ENCODE assay signal across 25 cellular contexts in genomic region chr10:114473776-114474175, GRCh38.
DNase-seq lines count a peak whose midpoint lies in the region; ATAC-seq, FAIRE-seq and TF ChIP-seq lines count a peak whose summit lies in the region.
"Had no signal": no experiment of that assay in that cellular context is flagged by ENCODE, and none has a peak within 500 bp of the region (broad histone marks: within the 10 kb centered on the region; RNA-seq: fewer than 3 reads in every experiment).

No MANE protein-coding gene starts in this region.

- H3K9me2 ChIP-seq in PC-9 (ENCODE audit: insufficient read depth), result no peaks in the 10 kb centered on the region

- CTCF ChIA-PET in WTC11 (lab: Charles Lee) (interaction anchor here (0.6 to 5.3 kb wide), 3 partner anchors 15 to 73 kb away, joined by 4 to 73 read pairs (median 38); no protein-coding TSS in a partner anchor), PC-9 (lab: Charles Lee) (no interaction called here)

- H3K9ac ChIP-seq in liver (ENCODE audit: low read depth in 1 of 2, low read length in 2 of 2) (no peak overlapping the region), subcutaneous abdominal adipose tissue (ENCODE audit: low read length in 5 of 5) (no peak overlapping the region)
- H3K9ac ChIP-seq: parathyroid adenoma had no signal

- H4K20me1 ChIP-seq in PC-9 (ENCODE audit: insufficient read depth), result no peaks in the 10 kb centered on the region

- peak in 1 of 2 donors; percentile 24 for TF ChIP-seq RAD21 in liver (IDR thresholded peaks at IDR 0.05)

- H3K36me3 ChIP-seq in heart right ventricle, result peaks cover 0 to 57% (median 10%) of the 10 kb centered on the region in 9 donors
- peaks cover 0 to 7% (median 3%) of the 10 kb centered on the region in 4 donors for H3K36me3 ChIP-seq in liver (ENCODE audit: control insufficient read depth in 4 of 4, insufficient read depth in 3 of 4, low read depth in 1 of 4, low read length in 3 of 4)
- H3K36me3 ChIP-seq in subcutaneous abdominal adipose tissue (ENCODE audit: control insufficient read depth in 5 of 5, insufficient read depth in 5 of 5, low read length in 5 of 5), result peaks cover 3 to 14% (median 9%) of the 10 kb centered on the region in 5 donors
- no peaks in the 10 kb centered on the region for H3K36me3 ChIP-seq in pancreas
- no peaks in the 10 kb centered on the region for H3K36me3 ChIP-seq in PC-9 (ENCODE audit: low read depth)
- H3K36me3 ChIP-seq: sigmoid colon, vagina had no signal

- no peak for FAIRE-seq in pancreas (lab: Jason Lieb, UNC)
- FAIRE-seq: colon had no signal

- no peaks in the 10 kb centered on the region for H3K9me3 Mint-ChIP-seq in WTC11
- H3K9me3 Mint-ChIP-seq: effector memory CD8-positive, alpha-beta T cell; HFFc6; nephron progenitor cell had no signal

- H3K27ac Mint-ChIP-seq in WTC11, result peak overlapping the region; percentile 62
- H3K27ac Mint-ChIP-seq: HFFc6 had no signal

- H3K27ac ChIP-seq in heart right ventricle (peak overlapping the region in 6 of 10 donors; percentile 25 to 63 (median 40)), liver (ENCODE audit: low read depth in 1 of 2, low read length in 2 of 2) (peak overlapping the region in 1 of 2 donors; percentile 14), subcutaneous abdominal adipose tissue (ENCODE audit: low read depth, low read length) (peak overlapping the region; percentile 40), pancreas (no peak overlapping the region), PC-9 (no peak overlapping the region)
- H3K27ac ChIP-seq: body of pancreas, parathyroid adenoma, RWPE1, suprapubic skin, vagina had no signal

- peaks cover 2% of the 10 kb centered on the region for H3K36me3 Mint-ChIP-seq in WTC11

- no peaks in the 10 kb centered on the region for H3K27me3 ChIP-seq in heart right ventricle
- H3K27me3 ChIP-seq in liver (ENCODE audit: control insufficient read depth in 4 of 4, insufficient read depth in 4 of 4, low read length in 3 of 4), result no peaks in the 10 kb centered on the region
- no peaks in the 10 kb centered on the region for H3K27me3 ChIP-seq in subcutaneous abdominal adipose tissue (ENCODE audit: control insufficient read depth in 5 of 5, insufficient read depth in 4 of 5, low read length in 5 of 5)
- H3K27me3 ChIP-seq in pancreas, result no peaks in the 10 kb centered on the region
- H3K27me3 ChIP-seq in PC-9 (ENCODE audit: insufficient read depth, low read depth), result no peaks in the 10 kb centered on the region
- H3K27me3 ChIP-seq: body of pancreas, esophagus squamous epithelium, sigmoid colon, suprapubic skin, vagina had no signal

- H3F3A ChIP-seq in PC-9 (ENCODE audit: insufficient read depth, low read depth), result no peaks in the 10 kb centered on the region

- POLR2A ChIA-PET in WTC11 (lab: Charles Lee) (no interaction called here), PC-9 (lab: Charles Lee; ENCODE audit: unreplicated experiment) (no interaction called here)

- H3K4me3 ChIP-seq in heart right ventricle, result no peak overlapping the region
- H3K4me3 ChIP-seq in liver (ENCODE audit: low read depth in 1 of 3, low read length in 3 of 3), result no peak overlapping the region
- H3K4me3 ChIP-seq in subcutaneous abdominal adipose tissue (ENCODE audit: low read depth in 1 of 5, low read length in 5 of 5), result no peak overlapping the region
- no peak overlapping the region for H3K4me3 ChIP-seq in pancreas
- H3K4me3 ChIP-seq in PC-9, result no peak overlapping the region
- H3K4me3 ChIP-seq: body of pancreas, esophagus squamous epithelium, sigmoid colon, suprapubic skin, vagina had no signal

- no peak for TF ChIP-seq CTCF in heart right ventricle (IDR thresholded peaks at IDR 0.05)
- TF ChIP-seq CTCF in WTC11 (IDR thresholded peaks at IDR 0.05), result no peak
- no peak for TF ChIP-seq CTCF in liver (IDR thresholded peaks at IDR 0.05; ENCODE audit: low read depth, low read length, missing input control)
- TF ChIP-seq CTCF in pancreas (IDR thresholded peaks at IDR 0.05), result no peak
- TF ChIP-seq CTCF in PC-9 (conservative IDR thresholded peaks at IDR 0.05), result no peak

- no peaks in the 10 kb centered on the region for H3K27me3 Mint-ChIP-seq in WTC11 (ENCODE audit: low read depth)
- H3K27me3 Mint-ChIP-seq: effector memory CD8-positive, alpha-beta T cell had no signal

- no peak overlapping the region for H2AFZ ChIP-seq in PC-9
- H2AFZ ChIP-seq: parathyroid adenoma had no signal

- H3K9me3 ChIP-seq in heart right ventricle (no peaks in the 10 kb centered on the region), liver (ENCODE audit: control insufficient read depth in 4 of 4, low read length in 3 of 4) (no peaks in the 10 kb centered on the region), subcutaneous abdominal adipose tissue (ENCODE audit: control insufficient read depth in 5 of 5, low read length in 5 of 5) (no peaks in the 10 kb centered on the region), pancreas (no peaks in the 10 kb centered on the region), PC-9 (ENCODE audit: insufficient read depth, low read depth) (no peaks in the 10 kb centered on the region)
- H3K9me3 ChIP-seq: body of pancreas, esophagus squamous epithelium, sigmoid colon, suprapubic skin, vagina had no signal

- H3K4me1 Mint-ChIP-seq in WTC11, result peaks cover 26% of the 10 kb centered on the region

- intact Hi-C loops in heart right ventricle (cut with DNase I), result loop anchor here (5.0 to 10.0 kb wide), 12 partner anchors 69 to 659 kb away; partner anchors contain the start of gene FHIP2A (in 3 of the 10)
- intact Hi-C loops in cardiac septum (cut with DNase I), result loop anchor here (2.0 to 10.0 kb wide), 5 partner anchors 54 to 309 kb away; no protein-coding TSS in a partner anchor
- intact Hi-C loops in pancreas (cut with DNase I), result loop anchor here in 2 of 3 donors (10.0 kb wide), 1 partner anchor 311 kb away; no protein-coding TSS in a partner anchor
- intact Hi-C loops in PC-9 (cut with micrococcal nuclease; ENCODE audit: unreplicated experiment), result loop anchor here (5.0 to 10.0 kb wide), 3 partner anchors 54 to 651 kb away; no protein-coding TSS in a partner anchor

- 65 to 67% methylated on average over 3 of the region's 3 CpGs for WGBS in heart right ventricle, 2 donors
- WGBS in liver, result 53% methylated on average over 3 of the region's 3 CpGs
- 61 to 62% methylated on average over 3 of the region's 3 CpGs for WGBS in pancreas, 2 donors

- BruUV-seq in PC-9 (replicated peaks; lab: Mats Ljungman, UMichigan), result no TSS peak

- DNase-seq in heart right ventricle (no peak), cardiac septum (ENCODE audit: low spot score) (no peak), WTC11 (ENCODE audit: low spot score) (no peak), pancreas (no peak), PC-9 (no peak)
- DNase-seq: body of pancreas; DMS79; effector memory CD8-positive, alpha-beta T cell; esophagus squamous epithelium; HFFc6; KG1; mesendoderm; NCI-H2171; nephron progenitor cell; sigmoid colon; stimulated activated CD4-positive, alpha-beta T cell treated with anti-CD3 and anti-CD28 coated beads, Interleukin-15, amount 100 ng/mL, for 24 hours had no signal

- ATAC-seq in heart right ventricle (no peak), WTC11 (no peak), pancreas (no peak), GM19452 (IDR thresholded peaks at IDR 0.05; ENCODE audit: unreplicated experiment) (no peak)
- ATAC-seq: activated CD4-positive, CD25-positive, alpha-beta regulatory T cell treated with anti-CD3 and anti-CD28 coated beads, Interleukin-2, amount 50 U/mL, for 24 hours; body of pancreas; effector memory CD8-positive, alpha-beta T cell had no signal

- peaks cover 0 to 72% (median 22%) of the 10 kb centered on the region in 9 donors for H3K4me1 ChIP-seq in heart right ventricle
- H3K4me1 ChIP-seq in liver (ENCODE audit: control insufficient read depth in 4 of 4, insufficient read depth in 4 of 4, low read length in 3 of 4), result peaks cover 0 to 29% (median 24%) of the 10 kb centered on the region in 4 donors
- H3K4me1 ChIP-seq in subcutaneous abdominal adipose tissue (ENCODE audit: control insufficient read depth in 5 of 5, insufficient read depth in 5 of 5, low read length in 5 of 5), result peaks cover 0 to 16% (median 4%) of the 10 kb centered on the region in 5 donors
- peaks cover 9 to 17% (median 15%) of the 10 kb centered on the region in 3 donors for H3K4me1 ChIP-seq in pancreas
- H3K4me1 ChIP-seq in PC-9 (replicated peaks; ENCODE audit: insufficient read depth), result peaks cover 8% of the 10 kb centered on the region; the same call in 1 of the 2 replicates
- H3K4me1 ChIP-seq: parathyroid adenoma had no signal

- H3K4me3 Mint-ChIP-seq in WTC11, result no peak overlapping the region
- H3K4me3 Mint-ChIP-seq: effector memory CD8-positive, alpha-beta T cell; HFFc6; nephron progenitor cell had no signal

- H3K79me2 ChIP-seq in PC-9 (ENCODE audit: low read depth), result no peaks in the 10 kb centered on the region
- H3K79me2 ChIP-seq: parathyroid adenoma had no signal

- H3K4me2 ChIP-seq in PC-9, result no peak overlapping the region

TF ChIP-seq in WTC11, 78 proteins besides CTCF, POLR2A, EP300 and RAD21:
- no peak for TF ChIP-seq NFE2L1 (CRISPR knock-in tag; IDR thresholded peaks at IDR 0.05)
- no peak for TF ChIP-seq HMGA2 (CRISPR knock-in tag; IDR thresholded peaks at IDR 0.05)
- TF ChIP-seq ZMAT4 (CRISPR knock-in tag; IDR thresholded peaks at IDR 0.05), result no peak
- TF ChIP-seq OVOL2 (CRISPR knock-in tag; IDR thresholded peaks at IDR 0.05; ENCODE audit: borderline replicate concordance), result no peak
- TF ChIP-seq ATF1 (CRISPR knock-in tag; IDR thresholded peaks at IDR 0.05), result no peak
- no peak for TF ChIP-seq SP1 (CRISPR knock-in tag; conservative IDR thresholded peaks at IDR 0.05)
- no peak for TF ChIP-seq MYBL2 (CRISPR knock-in tag; IDR thresholded peaks at IDR 0.05)
- no peak for TF ChIP-seq FOXK1 (CRISPR knock-in tag; IDR thresholded peaks at IDR 0.05)

TF ChIP-seq in liver, 16 proteins besides CTCF, POLR2A, EP300 and RAD21 (continues in another document):
- TF ChIP-seq MAX (IDR thresholded peaks at IDR 0.05), result no peak
- peak; percentile 38 for TF ChIP-seq HNF4G (IDR thresholded peaks at IDR 0.05)
- no peak for TF ChIP-seq ZBTB33 (IDR thresholded peaks at IDR 0.05)
- TF ChIP-seq YY1 (IDR thresholded peaks at IDR 0.05), result no peak
- TF ChIP-seq RXRA (IDR thresholded peaks at IDR 0.05), result peak; percentile 13 to 21

Comparison
In these comparisons a context has a peak if more than half of its experiments do, and no peak if none do; other contexts are left out.
1. H3K27ac ChIP-seq: peak in heart right ventricle (6 of 10) and subcutaneous abdominal adipose tissue (single experiment); none in pancreas (0 of 4) and PC-9 (single experiment).